In the genomic region with DNA sequence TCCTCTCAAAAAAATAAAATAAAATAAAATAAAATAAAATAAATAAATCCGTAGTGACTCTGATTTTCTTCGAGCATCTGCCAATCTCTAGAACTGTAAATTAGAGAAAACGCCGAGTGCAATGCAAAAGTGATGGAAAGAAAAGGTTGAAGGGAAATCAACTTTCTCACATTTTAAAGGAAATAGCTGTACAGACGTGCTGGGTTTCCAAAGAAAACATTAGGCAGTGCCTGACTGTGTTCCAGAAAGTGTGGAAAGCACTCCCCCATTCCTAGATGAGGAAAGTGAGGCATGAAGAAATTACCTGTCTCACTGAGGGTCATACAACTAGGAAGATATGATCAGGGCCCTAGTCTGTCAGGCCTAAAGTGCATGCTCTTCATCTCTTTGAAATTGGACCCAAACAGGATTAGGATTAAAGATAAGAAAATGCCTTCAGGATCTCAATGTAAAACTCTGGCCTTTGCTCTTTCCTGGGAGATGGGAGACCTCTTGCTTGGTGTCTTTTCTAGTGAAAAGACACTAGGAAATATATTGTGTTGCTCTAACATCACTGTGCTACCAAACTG, we compare ENCODE assay signal across 1 cellular context.
TF ChIP-seq lines count a peak whose summit lies in the region.

No MANE protein-coding gene starts in this region.

TF ChIP-seq in HCT116, 20 proteins besides CTCF, POLR2A, EP300 and RAD21 (continued from another document):
- no peak for TF ChIP-seq EZH2phosphoT487 (IDR thresholded peaks at IDR 0.05; ENCODE audit: borderline replicate concordance)
- TF ChIP-seq ELF1 (IDR thresholded peaks at IDR 0.05; ENCODE audit: borderline replicate concordance, low read depth), result no peak
- no peak for TF ChIP-seq SRF (IDR thresholded peaks at IDR 0.05; ENCODE audit: low read depth)
